In genomic region chr7:5354460-5355279, GRCh38 we compare ENCODE assay signal across 9 cellular contexts.
DNase-seq lines count a peak whose midpoint lies in the region; ATAC-seq, FAIRE-seq and TF ChIP-seq lines count a peak whose summit lies in the region.
"Had no signal": no experiment of that assay in that cellular context is flagged by ENCODE, and none has a peak within 500 bp of the region (broad histone marks: within the 10 kb centered on the region; RNA-seq: fewer than 3 reads in every experiment).

No MANE protein-coding gene starts in this region.

- TF ChIP-seq CTCF in MM.1S (IDR thresholded peaks at IDR 0.05; ENCODE audit: low read length), result no peak
- TF ChIP-seq CTCF in endodermal cell (conservative IDR thresholded peaks at IDR 0.05), result no peak

- no peaks in the 10 kb centered on the region for H3K9me3 Mint-ChIP-seq in endodermal cell

- H3K27me3 Mint-ChIP-seq in endodermal cell (ENCODE audit: insufficient read depth), result no peaks in the 10 kb centered on the region

- peaks cover 10% of the 10 kb centered on the region for H3K79me1 ChIP-seq in mesendoderm (ENCODE audit: low read length)

- no peak overlapping the region for H4K8ac ChIP-seq in mesendoderm (ENCODE audit: low read depth, low read length)

- H3K4me1 ChIP-seq in ACC112 (ENCODE audit: control insufficient read depth, insufficient read depth, low read length, unreplicated experiment) (peaks cover 15% of the 10 kb centered on the region), MM.1S (ENCODE audit: low read length) (no peaks in the 10 kb centered on the region), endodermal cell (ENCODE audit: control insufficient read depth, insufficient read depth, low read length) (no peaks in the 10 kb centered on the region), mesendoderm (ENCODE audit: control insufficient read depth, low read depth, low read length) (peaks cover 3% of the 10 kb centered on the region)

- H2BK120ac ChIP-seq in mesendoderm (ENCODE audit: low read depth, low read length), result no peak overlapping the region

- H3K9me3 ChIP-seq in MM.1S (replicated peaks; ENCODE audit: insufficient read depth, low read length) (no peaks in the 10 kb centered on the region), endodermal cell (ENCODE audit: control insufficient read depth, low read length) (no peaks in the 10 kb centered on the region)

- H3K27ac ChIP-seq in ACC112 (ENCODE audit: low read depth, low read length) (peak overlapping the region; percentile 44), MM.1S (ENCODE audit: low read length) (no peak overlapping the region), endodermal cell (ENCODE audit: low read depth, low read length) (no peak overlapping the region), mesendoderm (ENCODE audit: low read depth, low read length) (no peak overlapping the region)

- H3K4me3 Mint-ChIP-seq in endodermal cell, result no peak overlapping the region

- H3K36me3 ChIP-seq in ACC112 (ENCODE audit: insufficient read depth, low read length) (peaks cover 21% of the 10 kb centered on the region), MM.1S (replicated peaks; ENCODE audit: insufficient read depth, low read length) (peaks cover 6% of the 10 kb centered on the region), endodermal cell (ENCODE audit: control insufficient read depth, insufficient read depth, low read length) (peaks cover 91% of the 10 kb centered on the region), mesendoderm (ENCODE audit: control insufficient read depth, insufficient read depth, low read length) (peaks cover 4% of the 10 kb centered on the region)

- no peak overlapping the region for H3K56ac ChIP-seq in mesendoderm (ENCODE audit: low read length)

- no peak overlapping the region for H2AK5ac ChIP-seq in mesendoderm (ENCODE audit: low read length)

- 0 out of 2 replicates have a peak overlapping the region, but pooled peaks have one; percentile 4 for H3K4me3 ChIP-seq in ACC112 (ENCODE audit: low read depth, low read length)
- H3K4me3 ChIP-seq in MM.1S (ENCODE audit: low read length), result no peak overlapping the region
- H3K4me3 ChIP-seq in endodermal cell (ENCODE audit: low read length), result no peak overlapping the region
- no peak overlapping the region for H3K4me3 ChIP-seq in mesendoderm (ENCODE audit: low read length)

- H3K27me3 ChIP-seq in ACC112 (ENCODE audit: insufficient read depth, low read length) (no peaks in the 10 kb centered on the region), MM.1S (replicated peaks; ENCODE audit: insufficient read depth, low read length) (no peaks in the 10 kb centered on the region), endodermal cell (ENCODE audit: control insufficient read depth, insufficient read depth, low read length, poor library complexity, severe bottlenecking) (no peaks in the 10 kb centered on the region), mesendoderm (ENCODE audit: insufficient read depth, low read length, poor library complexity) (peaks cover 6% of the 10 kb centered on the region)

- H2BK15ac ChIP-seq in mesendoderm (replicated peaks; ENCODE audit: low read depth), result no peak overlapping the region

- no peak overlapping the region for H3K9ac ChIP-seq in MM.1S (ENCODE audit: low read length)
- H3K9ac ChIP-seq in endodermal cell (ENCODE audit: extremely low read depth, low read length, poor library complexity, severe bottlenecking), result no peak overlapping the region
- no peak overlapping the region for H3K9ac ChIP-seq in mesendoderm (ENCODE audit: low read length)

- DNase-seq in MM.1S (peak; percentile 21), endodermal cell (peak; percentile 82), mesendoderm (peak; percentile 76), putamen (ENCODE audit: low spot score) (no peak), NCI-H1930 (lab: John Stamatoyannopoulos, UW) (no peak), GM19239 (ENCODE audit: insufficient read length, low spot score) (no peak)
- DNase-seq: activated T-cell treated with anti-CD3 and anti-CD28 coated beads, Interleukin-2, amount 50 U/mL, for 48 hours had no signal

- no peak overlapping the region for H3K4ac ChIP-seq in mesendoderm (ENCODE audit: low read depth, low read length)

- H3K27ac Mint-ChIP-seq in endodermal cell, result peak overlapping the region; percentile 44

- WGBS in endodermal cell (ENCODE audit: insufficient coverage in 1 of 2, insufficient read length in 1 of 2), 2 experiments, result 93% methylated on average over 16 to 18 of the region's 18 CpGs
- WGBS in mesendoderm (ENCODE audit: extremely low coverage, insufficient coverage, low lambda C conversion rate), result no CpG with 5 or more reads among the region's 18 CpGs

- no peak for FAIRE-seq in GM19239 (lab: Jason Lieb, UNC)

- H3K23ac ChIP-seq in mesendoderm (ENCODE audit: low read length), result no peak overlapping the region

- no peaks in the 10 kb centered on the region for H3K9me2 ChIP-seq in MM.1S (replicated peaks; ENCODE audit: insufficient read depth, low read length)

- H3K4me1 Mint-ChIP-seq in endodermal cell, result no peaks in the 10 kb centered on the region

- H2BK5ac ChIP-seq in mesendoderm (ENCODE audit: low read length), result no peak overlapping the region

- H4K5ac ChIP-seq in mesendoderm (ENCODE audit: low read length), result no peak overlapping the region

- no peak overlapping the region for H2AFZ ChIP-seq in ACC112 (ENCODE audit: low read length, unreplicated experiment)
- H2AFZ ChIP-seq in MM.1S (ENCODE audit: low read length), result no peak overlapping the region

- ATAC-seq in GM19324 (IDR thresholded peaks at IDR 0.05; ENCODE audit: low FRiP score, unreplicated experiment), result no peak

- no peak overlapping the region for H3K4me2 ChIP-seq in MM.1S (ENCODE audit: low read depth, low read length)
- H3K4me2 ChIP-seq in mesendoderm (ENCODE audit: low read length), result no peak overlapping the region

- peaks cover 84% of the 10 kb centered on the region for H3K36me3 Mint-ChIP-seq in endodermal cell (ENCODE audit: low read depth)

- H4K20me1 ChIP-seq in MM.1S (ENCODE audit: insufficient read depth, low read length), result no peaks in the 10 kb centered on the region

- H3K79me2 ChIP-seq in ACC112 (ENCODE audit: control insufficient read depth, insufficient read depth, low read length, unreplicated experiment) (peaks cover 44% of the 10 kb centered on the region), MM.1S (ENCODE audit: low read length) (peaks cover 44% of the 10 kb centered on the region), mesendoderm (ENCODE audit: control insufficient read depth, insufficient read depth, low read length) (no peaks in the 10 kb centered on the region)

- H3K18ac ChIP-seq in mesendoderm (ENCODE audit: low read length), result no peak overlapping the region

- no peaks in the 10 kb centered on the region for H3F3A ChIP-seq in MM.1S (ENCODE audit: insufficient read depth, low read length)

Comparison
In these comparisons a context has a peak if more than half of its experiments do, and no peak if none do; other contexts are left out.
1. DNase-seq: peak in MM.1S (single experiment), endodermal cell (single experiment) and mesendoderm (single experiment); none in putamen (single experiment), NCI-H1930 (0 of 2) and GM19239 (single experiment).